ENCODE assay signal across 21 cellular contexts in the genomic region with DNA sequence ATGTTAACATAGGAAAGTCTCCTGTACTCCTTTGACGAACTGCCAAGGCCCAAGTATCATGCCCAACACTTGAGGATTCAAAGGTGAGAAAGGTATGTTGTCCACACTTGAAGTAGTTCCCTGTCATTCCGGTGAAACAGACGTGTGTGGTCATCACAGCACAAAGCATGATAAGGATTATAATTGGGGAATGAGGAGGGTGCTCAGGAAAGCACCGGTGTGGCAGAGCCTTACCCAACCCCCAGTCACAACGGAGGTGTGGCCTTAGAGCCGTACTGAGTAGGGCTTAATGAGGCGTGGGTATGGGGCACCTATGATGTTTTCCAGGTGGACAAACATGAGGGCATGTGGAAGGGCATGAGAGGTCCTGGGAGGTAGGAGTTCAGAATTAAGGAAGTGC.
DNase-seq lines count a peak whose midpoint lies in the region; ATAC-seq and TF ChIP-seq lines count a peak whose summit lies in the region.
"Had no signal": no experiment of that assay in that cellular context is flagged by ENCODE, and none has a peak within 500 bp of the region (broad histone marks: within the 10 kb centered on the region; RNA-seq: fewer than 3 reads in every experiment).

No MANE protein-coding gene starts in this region.

- no peaks in the 10 kb centered on the region for H3K9me3 Mint-ChIP-seq in endodermal cell
- H3K9me3 Mint-ChIP-seq: GM23338 had no signal

- H3K36me3 ChIP-seq in HEK293 (ENCODE audit: control insufficient read depth in 2 of 2, insufficient read depth in 1 of 2, low read length in 2 of 2) (no peaks in the 10 kb centered on the region), endodermal cell (ENCODE audit: control insufficient read depth, insufficient read depth, low read length) (no peaks in the 10 kb centered on the region), lung (ENCODE audit: control insufficient read depth in 2 of 2, insufficient read depth in 2 of 2, low read length in 2 of 2) (no peaks in the 10 kb centered on the region), thyroid gland (no peaks in the 10 kb centered on the region)
- H3K36me3 ChIP-seq: BLaER1, HAP-1 had no signal

- 88 to 94% methylated on average over 4 to 7 of the region's 7 CpGs for WGBS in endodermal cell (ENCODE audit: insufficient coverage in 1 of 2, insufficient read length in 1 of 2), 2 experiments
- 73 to 80% methylated on average over 7 of the region's 7 CpGs for WGBS in lung, 2 donors
- 55 to 63% methylated on average over 7 of the region's 7 CpGs for WGBS in thyroid gland, 2 donors

- H3K4me3 ChIP-seq in HEK293 (ENCODE audit: low read depth, low read length) = no peak overlapping the region
- H3K4me3 ChIP-seq in endodermal cell (ENCODE audit: low read length) = no peak overlapping the region
- no peak overlapping the region for H3K4me3 ChIP-seq in lung
- no peak overlapping the region for H3K4me3 ChIP-seq in thyroid gland (replicated peaks in 1 of 3)
- H3K4me3 ChIP-seq: BLaER1, GM12878, GM23338, HAP-1 had no signal

- POLR2A ChIA-PET in HEK293 (lab: Yijun Ruan, JAX) = no interaction called here

- no peak overlapping the region for H3K9ac ChIP-seq in endodermal cell (ENCODE audit: extremely low read depth, low read length, poor library complexity, severe bottlenecking)
- H3K9ac ChIP-seq: BLaER1 had no signal

- H3K9me3 ChIP-seq in HEK293 (ENCODE audit: control insufficient read depth, insufficient read depth, low read depth, low read length) (no peaks in the 10 kb centered on the region), endodermal cell (ENCODE audit: control insufficient read depth, low read length) (no peaks in the 10 kb centered on the region), lung (ENCODE audit: control insufficient read depth in 2 of 2, insufficient read depth in 1 of 2, low read length in 1 of 2) (peaks cover 0 to 2% of the 10 kb centered on the region in 2 donors), thyroid gland (no peaks in the 10 kb centered on the region), T-helper 17 cell (ENCODE audit: control insufficient read depth, low read length, poor library complexity, severe bottlenecking) (no peaks in the 10 kb centered on the region)
- H3K9me3 ChIP-seq: BLaER1, HAP-1 had no signal

- ATAC-seq in lung (ENCODE audit: insufficient read depth, low FRiP score) (peak; percentile 73), T-helper 17 cell (no peak), HG03342 (IDR thresholded peaks at IDR 0.05; ENCODE audit: unreplicated experiment) (no peak)
- ATAC-seq: CD8-positive, alpha-beta T cell; GM12878; GM23338 had no signal

- no peaks in the 10 kb centered on the region for H3K27me3 Mint-ChIP-seq in endodermal cell (ENCODE audit: insufficient read depth)
- peaks cover 27% of the 10 kb centered on the region for H3K27me3 Mint-ChIP-seq in T-helper 17 cell

- H3K4me1 Mint-ChIP-seq in endodermal cell (peaks cover 21% of the 10 kb centered on the region), T-helper 17 cell (no peaks in the 10 kb centered on the region)
- H3K4me1 Mint-ChIP-seq: B cell; CD4-positive, CD25-positive, alpha-beta regulatory T cell had no signal

- intact Hi-C loops in thyroid gland (cut with DNase I) = no loop called here

- no peak for TF ChIP-seq POLR2A in thyroid gland (IDR thresholded peaks at IDR 0.05)

- TF ChIP-seq CTCF in HEK293 (tag by site-specific recombination; IDR thresholded peaks at IDR 0.05) = no peak
- no peak for TF ChIP-seq CTCF in endodermal cell (conservative IDR thresholded peaks at IDR 0.05)
- TF ChIP-seq CTCF in lung (IDR thresholded peaks at IDR 0.05; ENCODE audit: control extremely low read depth, extremely low read depth) = no peak
- TF ChIP-seq CTCF in thyroid gland (IDR thresholded peaks at IDR 0.05) = no peak

- H3K27ac ChIP-seq in HEK293 (ENCODE audit: extremely low read depth, low read depth, low read length) = no peak overlapping the region
- H3K27ac ChIP-seq in endodermal cell (ENCODE audit: low read depth, low read length) = no peak overlapping the region
- no peak overlapping the region for H3K27ac ChIP-seq in lung (ENCODE audit: low read depth in 1 of 2, low read length in 1 of 2)
- H3K27ac ChIP-seq in thyroid gland = no peak overlapping the region
- H3K27ac ChIP-seq: 22Rv1, BLaER1, C4-2B had no signal

- DNase-seq in endodermal cell (no peak), lung (ENCODE audit: low spot score) (peak; percentile 40), thyroid gland (peak; percentile 17 to 28), T-helper 17 cell (no peak), dedifferentiated amniotic fluid mesenchymal stem cell (ENCODE audit: extremely low spot score) (no peak), NCI-H446 (lab: John Stamatoyannopoulos, UW) (no peak)
- DNase-seq: CD4-positive, CD25-positive, alpha-beta regulatory T cell; CD8-positive, alpha-beta T cell; DMS 273 treated with DMSO at 0.1 percent for 48 hours; DMS79; EL; GDM1 had no signal

- H3K36me3 Mint-ChIP-seq in endodermal cell (ENCODE audit: low read depth) = no peaks in the 10 kb centered on the region
- H3K36me3 Mint-ChIP-seq in T-helper 17 cell (ENCODE audit: low read depth) = no peaks in the 10 kb centered on the region
- H3K36me3 Mint-ChIP-seq: CD4-positive, CD25-positive, alpha-beta regulatory T cell; CD8-positive, alpha-beta T cell had no signal

- H3K4me1 ChIP-seq in HEK293 (ENCODE audit: control insufficient read depth, insufficient read depth, low read length) (no peaks in the 10 kb centered on the region), endodermal cell (ENCODE audit: control insufficient read depth, insufficient read depth, low read length) (no peaks in the 10 kb centered on the region), lung (ENCODE audit: control insufficient read depth in 2 of 2, insufficient read depth in 2 of 2, low read length in 2 of 2) (peaks cover 4 to 6% of the 10 kb centered on the region in 2 donors), thyroid gland (no peaks in the 10 kb centered on the region)
- H3K4me1 ChIP-seq: BLaER1 had no signal

- CTCF ChIA-PET in HEK293 (lab: Yijun Ruan, JAX) = interaction anchor here (0.9 kb wide), 1 partner anchor 32 kb away, joined by 4 read pairs; no protein-coding TSS in a partner anchor

- no peaks in the 10 kb centered on the region for H3K27me3 ChIP-seq in endodermal cell (ENCODE audit: control insufficient read depth, insufficient read depth, low read length, poor library complexity, severe bottlenecking)
- H3K27me3 ChIP-seq in lung (ENCODE audit: control insufficient read depth, insufficient read depth) = no peaks in the 10 kb centered on the region
- H3K27me3 ChIP-seq in thyroid gland = no peaks in the 10 kb centered on the region
- H3K27me3 ChIP-seq: BLaER1 had no signal

- H3K27ac Mint-ChIP-seq in endodermal cell (peak overlapping the region; percentile 23), T-helper 17 cell (no peak overlapping the region)
- H3K27ac Mint-ChIP-seq: B cell; CD4-positive, CD25-positive, alpha-beta regulatory T cell; CD8-positive, alpha-beta T cell; GM23338 had no signal

- no peak overlapping the region for H3K4me3 Mint-ChIP-seq in endodermal cell
- H3K4me3 Mint-ChIP-seq in T-helper 17 cell = no peak overlapping the region
- H3K4me3 Mint-ChIP-seq: B cell; CD4-positive, CD25-positive, alpha-beta regulatory T cell; CD8-positive, alpha-beta T cell; GM23338 had no signal

TF ChIP-seq in HEK293, 187 proteins besides CTCF, POLR2A, EP300 and RAD21:
- TF ChIP-seq ZBTB26 (tag by site-specific recombination; optimal IDR thresholded peaks at IDR 0.05) = peak; percentile 7
- no peak for TF ChIP-seq ZNF510 (tag by site-specific recombination; IDR thresholded peaks at IDR 0.05; ENCODE audit: insufficient replicate concordance)

Comparison
In these comparisons a context has a peak if more than half of its experiments do, and no peak if none do; other contexts are left out.
1. DNase-seq: peak in lung (single experiment) and thyroid gland (2 of 2); none in endodermal cell (single experiment), T-helper 17 cell (0 of 3), dedifferentiated amniotic fluid mesenchymal stem cell (single experiment) and NCI-H446 (0 of 2).